Comparison of ENCODE assay signal across 8 cellular contexts in genomic region chr5:119071573-119071874, GRCh38. TPM values are rescaled to one million over a fixed set of nuclear protein-coding genes. Genes with fewer than 3 reads are reported as not detected.
DNase-seq lines count a peak whose midpoint lies in the region; ATAC-seq and TF ChIP-seq lines count a peak whose summit lies in the region.

No MANE protein-coding gene starts in this region.

- DNase-seq in CD4-positive, CD25-positive, alpha-beta regulatory T cell = no peak
- peak; percentile 7 for DNase-seq in NCI-H226
- no peak for DNase-seq in endothelial cell (ENCODE audit: low spot score)
- no peak for DNase-seq in NCI-H510A (lab: John Stamatoyannopoulos, UW)
- DNase-seq in NCI-H1930 (lab: John Stamatoyannopoulos, UW) = no peak
- no peak for DNase-seq in hepatic stellate cell (ENCODE audit: low spot score)

- H3K9me3 ChIP-seq in CD4-positive, CD25-positive, alpha-beta regulatory T cell (ENCODE audit: control insufficient read depth in 2 of 2, low read length in 2 of 2) = no peaks in the 10 kb centered on the region
- H3K9me3 ChIP-seq in neural cell (ENCODE audit: low read length) = no peaks in the 10 kb centered on the region

- no peaks in the 10 kb centered on the region for H3K27me3 Mint-ChIP-seq in CD4-positive, CD25-positive, alpha-beta regulatory T cell
- peaks cover 5% of the 10 kb centered on the region for H3K27me3 Mint-ChIP-seq in endothelial cell (ENCODE audit: unreplicated experiment)

- peaks cover 14% of the 10 kb centered on the region for H3K79me2 ChIP-seq in neural cell (replicated peaks; ENCODE audit: insufficient read depth, low read length)

- H3F3A ChIP-seq in neural cell (ENCODE audit: insufficient read depth, low read length, poor library complexity, severe bottlenecking) = no peaks in the 10 kb centered on the region

- no peak for TF ChIP-seq RAD21 in neural cell (conservative IDR thresholded peaks at IDR 0.05)

- H3K27me3 ChIP-seq in CD4-positive, CD25-positive, alpha-beta regulatory T cell (ENCODE audit: control insufficient read depth, insufficient read depth, low read length) = no peaks in the 10 kb centered on the region
- no peaks in the 10 kb centered on the region for H3K27me3 ChIP-seq in neural cell (ENCODE audit: insufficient read depth, low read depth, low read length)

- peak overlapping the region; percentile 90 for H3K4me2 ChIP-seq in neural cell (ENCODE audit: low read length)

- H3K27ac Mint-ChIP-seq in CD4-positive, CD25-positive, alpha-beta regulatory T cell = peak overlapping the region; percentile 88 to 100 (median 100)
- peak overlapping the region; percentile 80 for H3K27ac Mint-ChIP-seq in endothelial cell (ENCODE audit: unreplicated experiment)

- no peaks in the 10 kb centered on the region for H3K9me2 ChIP-seq in neural cell (ENCODE audit: insufficient read depth, low read length)

- peak overlapping the region; percentile 97 for H3K27ac ChIP-seq in CD4-positive, CD25-positive, alpha-beta regulatory T cell (ENCODE audit: insufficient read depth, low read length, poor library complexity, severe bottlenecking)
- H3K27ac ChIP-seq in neural cell (ENCODE audit: low read length) = peak overlapping the region; percentile 93

- H3K36me3 Mint-ChIP-seq in CD4-positive, CD25-positive, alpha-beta regulatory T cell = peaks cover 7% of the 10 kb centered on the region
- peaks cover 7% of the 10 kb centered on the region for H3K36me3 Mint-ChIP-seq in endothelial cell (ENCODE audit: low read depth, unreplicated experiment)

- peaks cover 23% of the 10 kb centered on the region for H3K4me1 ChIP-seq in CD4-positive, CD25-positive, alpha-beta regulatory T cell (ENCODE audit: control insufficient read depth, insufficient read depth, low read length, poor library complexity, severe bottlenecking)

- ATAC-seq in CD4-positive, CD25-positive, alpha-beta regulatory T cell (ENCODE audit: low read depth in 2 of 2) = no peak
- ATAC-seq in GM21528 (IDR thresholded peaks at IDR 0.05; ENCODE audit: low FRiP score, unreplicated experiment) = peak; percentile 19

- peak overlapping the region; percentile 87 to 100 (median 99) for H3K4me3 Mint-ChIP-seq in CD4-positive, CD25-positive, alpha-beta regulatory T cell
- H3K4me3 Mint-ChIP-seq in endothelial cell (ENCODE audit: unreplicated experiment) = peak overlapping the region; percentile 94

- H3K9ac ChIP-seq in neural cell (ENCODE audit: low read length) = peak overlapping the region; percentile 90

- peak overlapping the region; percentile 73 for H3K4me3 ChIP-seq in CD4-positive, CD25-positive, alpha-beta regulatory T cell (ENCODE audit: low read depth, low read length)
- peak overlapping the region; percentile 95 for H3K4me3 ChIP-seq in neural cell (ENCODE audit: low read length)

- no peaks in the 10 kb centered on the region for H4K20me1 ChIP-seq in neural cell (ENCODE audit: insufficient read depth)

- no peak for TF ChIP-seq CTCF in endothelial cell (IDR thresholded peaks at IDR 0.05; ENCODE audit: unreplicated experiment)
- TF ChIP-seq CTCF in neural cell (IDR thresholded peaks at IDR 0.05; ENCODE audit: poor library complexity, severe bottlenecking) = no peak

- H3K36me3 ChIP-seq in CD4-positive, CD25-positive, alpha-beta regulatory T cell (ENCODE audit: control insufficient read depth, insufficient read depth, low read length) = no peaks in the 10 kb centered on the region
- no peaks in the 10 kb centered on the region for H3K36me3 ChIP-seq in neural cell (ENCODE audit: insufficient read depth, low read length)

- no peaks in the 10 kb centered on the region for H3K9me3 Mint-ChIP-seq in CD4-positive, CD25-positive, alpha-beta regulatory T cell
- no peaks in the 10 kb centered on the region for H3K9me3 Mint-ChIP-seq in endothelial cell (ENCODE audit: unreplicated experiment)

- TF ChIP-seq EP300 in neural cell (conservative IDR thresholded peaks at IDR 0.05; ENCODE audit: poor library complexity, severe bottlenecking) = no peak

- H3K4me1 Mint-ChIP-seq in CD4-positive, CD25-positive, alpha-beta regulatory T cell = peaks cover 14 to 47% (median 36%) of the 10 kb centered on the region in 4 donors
- peaks cover 15% of the 10 kb centered on the region for H3K4me1 Mint-ChIP-seq in endothelial cell (ENCODE audit: unreplicated experiment)

- H2AFZ ChIP-seq in neural cell (ENCODE audit: low read depth, low read length) = peak overlapping the region; percentile 97

TF ChIP-seq in neural cell, 6 proteins besides CTCF, POLR2A, EP300 and RAD21:
- TF ChIP-seq EZH2 (IDR thresholded peaks at IDR 0.05; ENCODE audit: borderline replicate concordance, insufficient read depth, low read length, poor library complexity, severe bottlenecking) (no peak), POLR2AphosphoS5 (IDR thresholded peaks at IDR 0.05) (no peak), TAF1 (IDR thresholded peaks at IDR 0.05; ENCODE audit: low read depth) (no peak), SMC3 (conservative IDR thresholded peaks at IDR 0.05; ENCODE audit: poor library complexity) (no peak), MXI1 (conservative IDR thresholded peaks at IDR 0.05; ENCODE audit: poor library complexity, severe bottlenecking) (no peak), REST (IDR thresholded peaks at IDR 0.05; ENCODE audit: borderline replicate concordance) (no peak)

RNA-seq across cellular contexts. Expression of gene DMXL1, which starts 0.6 kb away (rescaled TPM):
- 39.0 TPM for total RNA-seq in CD4-positive, CD25-positive, alpha-beta regulatory T cell
- 10 to 100 TPM in 3 of 4 donors, 1 to 10 TPM in 1; 9.6 to 13.1 (median 11.1) TPM for polyA plus RNA-seq in CD4-positive, CD25-positive, alpha-beta regulatory T cell
- 24.9 TPM for total RNA-seq in endothelial cell (ENCODE audit: unreplicated experiment)
- 27.3 and 46.9 TPM in 2 replicates for polyA plus RNA-seq in neural cell
- polyA minus RNA-seq in neural cell = 115 and 139 TPM in 2 replicates
